ENCODE assay signal across 23 cellular contexts in the genomic region with DNA sequence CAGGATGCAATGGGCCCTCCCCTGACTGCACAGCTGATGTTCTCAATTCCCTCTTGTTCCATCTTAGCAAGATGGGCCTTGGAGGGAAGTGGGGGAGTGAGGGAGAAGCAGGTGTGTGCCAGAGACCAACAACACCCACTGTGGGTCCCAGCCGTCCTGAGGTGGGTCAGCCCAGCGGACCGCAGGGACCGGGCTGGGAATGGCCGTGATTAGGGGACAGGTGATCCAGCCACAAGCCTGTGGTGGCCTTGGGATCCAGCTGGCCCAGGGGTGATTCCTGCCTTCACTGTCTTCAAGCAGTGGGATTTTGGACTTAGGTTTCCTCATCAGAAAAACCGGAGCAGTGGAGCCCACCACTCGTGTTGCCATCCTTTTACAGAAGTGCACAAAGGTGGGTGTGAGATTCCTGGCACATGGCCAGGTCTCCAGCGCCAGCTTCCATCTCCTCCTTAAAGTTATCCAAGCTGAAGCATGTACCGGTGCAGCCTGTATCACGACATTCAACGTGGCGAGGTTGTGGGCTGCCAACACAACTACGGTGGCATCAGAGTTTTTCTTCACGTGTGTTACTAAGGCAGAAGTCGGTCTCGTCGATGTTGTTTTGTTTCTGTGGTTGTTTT. TPM values are rescaled to one million over a fixed set of nuclear protein-coding genes. Genes with fewer than 3 reads are reported as not detected.
DNase-seq lines count a peak whose midpoint lies in the region; FAIRE-seq and TF ChIP-seq lines count a peak whose summit lies in the region.
"Had no signal": no experiment of that assay in that cellular context is flagged by ENCODE, and none has a peak within 500 bp of the region (broad histone marks: within the 10 kb centered on the region; RNA-seq: fewer than 3 reads in every experiment).

No MANE protein-coding gene starts in this region.

- FAIRE-seq in astrocyte (lab: Jason Lieb, UNC): no peak
- FAIRE-seq: GM12892, GM18507, RCC 7860 had no signal

- no peak overlapping the region for H3K18ac ChIP-seq in mesenchymal stem cell (ENCODE audit: low read depth in 1 of 2, low read length in 2 of 2)

- no peaks in the 10 kb centered on the region for H3K79me1 ChIP-seq in mesenchymal stem cell (replicated peaks; ENCODE audit: low read length, poor library complexity, severe bottlenecking)

- DNase-seq in astrocyte (ENCODE audit: low read depth): no peak
- peak; percentile 36 for DNase-seq in ecto neural progenitor cell (ENCODE audit: low spot score)
- DNase-seq in mesenchymal stem cell: no peak
- peak; percentile 16 for DNase-seq in stomach
- DNase-seq in activated CD4-positive, CD25-positive, alpha-beta regulatory T cell treated with anti-CD3 and anti-CD28 coated beads, Interleukin-2, amount 50 U/mL, for 72 hours: no peak
- no peak for DNase-seq in MG63
- no peak for DNase-seq in glutamatergic neuron
- DNase-seq: ACHN; C1 segment of cervical spinal cord; CD8-positive, alpha-beta memory T cell; DMS53; EL; MV-4-11; NCI-H1417; NCI-H187 treated with DMSO at 0.1 percent for 48 hours; NCI-H2227 treated with DMSO at 0.1 percent for 48 hours; NCI-H510A treated with DMSO at 0.1 percent for 48 hours; NCI-H774; SHP77 had no signal

- no peak overlapping the region for H3K4me3 Mint-ChIP-seq in astrocyte (ENCODE audit: unreplicated experiment)
- no peak overlapping the region for H3K4me3 Mint-ChIP-seq in glutamatergic neuron (ENCODE audit: unreplicated experiment)
- H3K4me3 Mint-ChIP-seq: CD8-positive, alpha-beta memory T cell; GM23338 had no signal

- H3K27ac ChIP-seq in astrocyte (ENCODE audit: low read depth, low read length): no peak overlapping the region
- no peak overlapping the region for H3K27ac ChIP-seq in mesenchymal stem cell (ENCODE audit: low read length, poor library complexity, severe bottlenecking)
- H3K27ac ChIP-seq in stomach: no peak overlapping the region

- H2AK5ac ChIP-seq in mesenchymal stem cell (ENCODE audit: low read length, severe bottlenecking): no peak overlapping the region

- H3K36me3 Mint-ChIP-seq in astrocyte (ENCODE audit: low read depth, unreplicated experiment) (no peaks in the 10 kb centered on the region), glutamatergic neuron (ENCODE audit: unreplicated experiment) (no peaks in the 10 kb centered on the region)
- H3K36me3 Mint-ChIP-seq: CD8-positive, alpha-beta memory T cell had no signal

- no peak for TF ChIP-seq EP300 in stomach (IDR thresholded peaks at IDR 0.05)

- 91% methylated on average over 17 of the region's 17 CpGs for WGBS in mesenchymal stem cell
- WGBS in stomach, 5 donors: 85 to 93% (median 90%) methylated on average over 17 of the region's 17 CpGs

- H4K20me1 ChIP-seq in astrocyte (ENCODE audit: insufficient read depth, low read length): no peaks in the 10 kb centered on the region

- H2BK5ac ChIP-seq in mesenchymal stem cell (ENCODE audit: low read depth, low read length, poor library complexity, severe bottlenecking): no peak overlapping the region

- peaks cover 22% of the 10 kb centered on the region for H3K27me3 Mint-ChIP-seq in astrocyte (ENCODE audit: low read depth, unreplicated experiment)
- no peaks in the 10 kb centered on the region for H3K27me3 Mint-ChIP-seq in glutamatergic neuron (ENCODE audit: unreplicated experiment)

- H3K9ac ChIP-seq in astrocyte (ENCODE audit: low read length): no peak overlapping the region
- no peak overlapping the region for H3K9ac ChIP-seq in mesenchymal stem cell (ENCODE audit: low read length)

- H2BK12ac ChIP-seq in mesenchymal stem cell (ENCODE audit: low read length in 2 of 2): no peak overlapping the region

- H2AFZ ChIP-seq in astrocyte (ENCODE audit: low read depth, low read length): no peak overlapping the region
- H2AFZ ChIP-seq in mesenchymal stem cell (ENCODE audit: low read depth, low read length): no peak overlapping the region
- H2AFZ ChIP-seq: GM23338 had no signal

- H4K91ac ChIP-seq in mesenchymal stem cell (ENCODE audit: low read length): peak overlapping the region; percentile 20

- H3K4ac ChIP-seq in mesenchymal stem cell (ENCODE audit: low read depth in 1 of 2, low read length in 2 of 2): no peak overlapping the region

- H3K79me2 ChIP-seq in astrocyte (ENCODE audit: insufficient read depth, low read length): no peaks in the 10 kb centered on the region

- no peak overlapping the region for H3K4me2 ChIP-seq in astrocyte (ENCODE audit: low read length)
- H3K4me2 ChIP-seq in mesenchymal stem cell (ENCODE audit: low read length, poor library complexity, severe bottlenecking): no peak overlapping the region
- H3K4me2 ChIP-seq: GM23338 had no signal

- H2BK15ac ChIP-seq in mesenchymal stem cell (ENCODE audit: low read depth, poor library complexity, severe bottlenecking): no peak overlapping the region

- H3K4me1 Mint-ChIP-seq in astrocyte (ENCODE audit: low read depth, unreplicated experiment) (no peaks in the 10 kb centered on the region), glutamatergic neuron (ENCODE audit: low read depth, unreplicated experiment) (peaks cover 4% of the 10 kb centered on the region)
- H3K4me1 Mint-ChIP-seq: CD8-positive, alpha-beta memory T cell had no signal

- TF ChIP-seq CTCF in astrocyte (IDR thresholded peaks at IDR 0.05; ENCODE audit: insufficient read depth, low read depth, low read length): no peak
- TF ChIP-seq CTCF in stomach (IDR thresholded peaks at IDR 0.05): no peak
- no peak for TF ChIP-seq CTCF in glutamatergic neuron (IDR thresholded peaks at IDR 0.05; ENCODE audit: partially characterized antibody, unreplicated experiment)

- H2BK120ac ChIP-seq in mesenchymal stem cell (ENCODE audit: low read depth, low read length): no peak overlapping the region

- H3K23ac ChIP-seq in mesenchymal stem cell (ENCODE audit: low read length in 2 of 2): no peak overlapping the region

- H3K27ac Mint-ChIP-seq in astrocyte (ENCODE audit: unreplicated experiment) (peak overlapping the region; percentile 34), glutamatergic neuron (ENCODE audit: unreplicated experiment) (no peak overlapping the region)
- H3K27ac Mint-ChIP-seq: CD8-positive, alpha-beta memory T cell; GM23338 had no signal

- intact Hi-C loops in stomach (cut with DNase I; ENCODE audit: low total_unique reads): no loop called here

- H3K14ac ChIP-seq in mesenchymal stem cell (ENCODE audit: low read length in 2 of 2): no peak overlapping the region

- H3K36me3 ChIP-seq in astrocyte (ENCODE audit: insufficient read depth, low read length) (no peaks in the 10 kb centered on the region), mesenchymal stem cell (ENCODE audit: control insufficient read depth in 1 of 2, insufficient read depth in 2 of 2, low read depth in 1 of 2, low read length in 2 of 2) (no peaks in the 10 kb centered on the region), stomach (no peaks in the 10 kb centered on the region), MG63 (no peaks in the 10 kb centered on the region)

- H3K9me3 Mint-ChIP-seq in astrocyte (ENCODE audit: unreplicated experiment): no peaks in the 10 kb centered on the region
- H3K9me3 Mint-ChIP-seq in glutamatergic neuron (ENCODE audit: unreplicated experiment): peaks cover 7% of the 10 kb centered on the region
- H3K9me3 Mint-ChIP-seq: CD8-positive, alpha-beta memory T cell had no signal

- H3K4me1 ChIP-seq in astrocyte (ENCODE audit: insufficient read depth, low read length) (no peaks in the 10 kb centered on the region), mesenchymal stem cell (ENCODE audit: control insufficient read depth, insufficient read depth, low read depth, low read length) (peaks cover 3% of the 10 kb centered on the region), stomach (no peaks in the 10 kb centered on the region)

- TF ChIP-seq POLR2A in stomach (IDR thresholded peaks at IDR 0.05): no peak

- no peak overlapping the region for H3K4me3 ChIP-seq in astrocyte (ENCODE audit: insufficient read depth, low read depth, low read length)
- H3K4me3 ChIP-seq in mesenchymal stem cell (ENCODE audit: insufficient read depth in 1 of 2, low read depth in 1 of 2, low read length in 2 of 2): no peak overlapping the region
- H3K4me3 ChIP-seq in stomach: no peak overlapping the region
- H3K4me3 ChIP-seq in MG63: no peak overlapping the region
- H3K4me3 ChIP-seq: GM23338 had no signal

- H3K27me3 ChIP-seq in astrocyte (ENCODE audit: insufficient read depth, low read length) (peaks cover 2% of the 10 kb centered on the region), mesenchymal stem cell (ENCODE audit: control insufficient read depth in 1 of 2, insufficient read depth in 1 of 2, low read length in 2 of 2) (peaks cover 0 to 16% of the 10 kb centered on the region in 2 experiments), stomach (peaks cover 0 to 5% (median 0%) of the 10 kb centered on the region in 3 donors), MG63 (no peaks in the 10 kb centered on the region)

- no peak overlapping the region for H4K8ac ChIP-seq in mesenchymal stem cell (ENCODE audit: low read length)

- H3K9me3 ChIP-seq in astrocyte (ENCODE audit: insufficient read depth, low read depth, low read length): no peaks in the 10 kb centered on the region
- no peaks in the 10 kb centered on the region for H3K9me3 ChIP-seq in mesenchymal stem cell (ENCODE audit: control insufficient read depth, low read length)
- no peaks in the 10 kb centered on the region for H3K9me3 ChIP-seq in stomach
- no peaks in the 10 kb centered on the region for H3K9me3 ChIP-seq in MG63

RNA-seq across cellular contexts. Expression of gene ATP11A, which starts 9.0 kb away (rescaled TPM):
- 35.7 and 38.9 TPM in 2 replicates for total RNA-seq in astrocyte
- polyA plus RNA-seq in mesenchymal stem cell (2013, experiment 1 of 2): 8.0 TPM
- 8.2 TPM for polyA plus RNA-seq in mesenchymal stem cell (2013, experiment 2 of 2)
- total RNA-seq in stomach: 10 to 100 TPM in 4 of 5 donors, 1 to 10 TPM in 1; 9.9 to 70.9 (median 17.8) TPM
- polyA plus RNA-seq in stomach: 1 to 10 TPM; 1.1 to 2.5 (median 1.3) TPM
- total RNA-seq in MG63 (2014; rRNA removed; shearing (Covaris generic); ENCODE audit: low replicate concordance): 2.5 and 2.7 TPM in 2 replicates
- total RNA-seq in glutamatergic neuron (ENCODE audit: unreplicated experiment): 127 TPM

Comparison
In these comparisons a context has a peak if more than half of its experiments do, and no peak if none do; other contexts are left out.
1. DNase-seq: peak in ecto neural progenitor cell (single experiment) and stomach (single experiment); none in astrocyte (single experiment), mesenchymal stem cell (single experiment), activated CD4-positive, CD25-positive, alpha-beta regulatory T cell treated with anti-CD3 and anti-CD28 coated beads, Interleukin-2, amount 50 U/mL, for 72 hours (single experiment), MG63 (single experiment) and glutamatergic neuron (single experiment).